26 cellular contexts compared by ENCODE assay signal in the genomic region with DNA sequence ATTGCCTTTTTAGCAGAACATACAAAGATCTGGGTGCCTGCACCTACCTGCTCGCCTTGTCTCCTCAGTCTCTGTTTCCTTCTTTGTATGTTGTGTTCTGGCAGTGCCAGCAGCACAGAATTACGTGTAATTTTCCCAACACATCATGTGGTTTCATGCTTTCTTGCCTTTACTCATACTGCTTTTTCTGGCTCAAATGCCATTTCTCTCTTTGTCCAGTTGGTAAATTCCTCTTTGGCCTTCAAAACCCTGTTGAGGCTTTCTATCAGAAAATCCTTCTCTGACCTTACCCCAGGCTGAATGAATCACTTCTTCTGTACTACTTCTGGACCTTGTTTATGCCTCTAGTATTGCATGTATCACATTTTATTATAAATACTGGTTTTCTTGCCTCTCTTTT. TPM values are rescaled to one million over a fixed set of nuclear protein-coding genes. Genes with fewer than 3 reads are reported as not detected.
DNase-seq lines count a peak whose midpoint lies in the region; ATAC-seq and TF ChIP-seq lines count a peak whose summit lies in the region.
"Had no signal": no experiment of that assay in that cellular context is flagged by ENCODE, and none has a peak within 500 bp of the region (broad histone marks: within the 10 kb centered on the region; RNA-seq: fewer than 3 reads in every experiment).

No MANE protein-coding gene starts in this region.

- H3K4me1 Mint-ChIP-seq in HFFc6 (ENCODE audit: low read depth), result peaks cover 33% of the 10 kb centered on the region
- peaks cover 6 to 21% (median 11%) of the 10 kb centered on the region in 4 donors for H3K4me1 Mint-ChIP-seq in naive thymus-derived CD8-positive, alpha-beta T cell

- no peak overlapping the region for H3K4me3 ChIP-seq in right atrium auricular region
- H3K4me3 ChIP-seq: body of pancreas, lung, MG63, upper lobe of right lung had no signal

- POLR2A ChIA-PET in naive thymus-derived CD8-positive, alpha-beta T cell (lab: Charles Lee), result no interaction called here

- H3K27ac Mint-ChIP-seq in HFFc6, result no peak overlapping the region
- H3K27ac Mint-ChIP-seq in naive thymus-derived CD8-positive, alpha-beta T cell, result no peak overlapping the region
- H3K27ac Mint-ChIP-seq: activated T-cell treated with anti-CD3 and anti-CD28 coated beads, Interleukin-2, amount 50 U/mL, for 24 hours had no signal

- no peak overlapping the region for H3K27ac ChIP-seq in right atrium auricular region
- H3K27ac ChIP-seq: body of pancreas, upper lobe of right lung had no signal

- ATAC-seq in HG03108 (IDR thresholded peaks at IDR 0.05; ENCODE audit: unreplicated experiment), result no peak
- ATAC-seq in naive thymus-derived CD8-positive, alpha-beta T cell, result no peak
- ATAC-seq: body of pancreas, HCT116, SK-N-SH treated with all-trans-retinoic acid at 6 μM for 48 hours, upper lobe of right lung had no signal

- H3K9me3 ChIP-seq in right atrium auricular region, result no peaks in the 10 kb centered on the region
- H3K9me3 ChIP-seq: body of pancreas, MG63, upper lobe of right lung had no signal

- no peak for TF ChIP-seq CTCF in HFFc6 (IDR thresholded peaks at IDR 0.05)
- TF ChIP-seq CTCF in right atrium auricular region (IDR thresholded peaks at IDR 0.05), result no peak

- no peaks in the 10 kb centered on the region; the same call in 1 of the 2 replicates for H3K27me3 Mint-ChIP-seq in HFFc6 (ENCODE audit: insufficient read depth)
- H3K27me3 Mint-ChIP-seq in naive thymus-derived CD8-positive, alpha-beta T cell, result no peaks in the 10 kb centered on the region
- H3K27me3 Mint-ChIP-seq: activated T-cell treated with anti-CD3 and anti-CD28 coated beads, Interleukin-2, amount 50 U/mL, for 24 hours had no signal

- H3K27me3 ChIP-seq in right atrium auricular region, result no peaks in the 10 kb centered on the region
- H3K27me3 ChIP-seq: body of pancreas, MG63, upper lobe of right lung had no signal

- no peaks in the 10 kb centered on the region for H3K9me3 Mint-ChIP-seq in HFFc6
- H3K9me3 Mint-ChIP-seq in naive thymus-derived CD8-positive, alpha-beta T cell, result no peaks in the 10 kb centered on the region
- H3K9me3 Mint-ChIP-seq: activated T-cell treated with anti-CD3 and anti-CD28 coated beads, Interleukin-2, amount 50 U/mL, for 24 hours had no signal

- peak; percentile 43 for DNase-seq in AG08396 (ENCODE audit: low spot score)
- DNase-seq in HFFc6, result peak; percentile 62
- DNase-seq in astrocyte of the hippocampus (ENCODE audit: low read depth, low spot score), result peak; percentile 42
- DNase-seq in glomerular visceral epithelial cell (ENCODE audit: extremely low spot score), result peak; percentile 3
- DNase-seq in NCI-H1092 (lab: John Stamatoyannopoulos, UW), result no peak
- DNase-seq in naive thymus-derived CD8-positive, alpha-beta T cell, result no peak
- DNase-seq in right atrium auricular region (ENCODE audit: low spot score), result no peak
- DNase-seq: 8988T; activated CD4-positive, alpha-beta T cell treated with anti-CD3 and anti-CD28 coated beads for 4 hours; activated T-cell treated with anti-CD3 and anti-CD28 coated beads, Interleukin-2, amount 50 U/mL, for 24 hours; body of pancreas; COR-L47; DMS79 treated with DMSO at 0.1 percent for 48 hours; effector CD4-positive, alpha-beta T cell; kidney; MG63; NCI-H1417; NCI-H2081 treated with DMSO at 0.1 percent for 48 hours; small intestine; stimulated activated CD4-positive, alpha-beta T cell treated with anti-CD3 and anti-CD28 coated beads, Interleukin-1b, Interleukin-23, amount 100 ng/mL, for 48 hours; T-helper 2 cell; upper lobe of right lung had no signal

- H3K36me3 Mint-ChIP-seq in HFFc6 (ENCODE audit: low read depth), result peaks cover 24% of the 10 kb centered on the region
- peaks cover 23 to 87% (median 47%) of the 10 kb centered on the region in 3 donors for H3K36me3 Mint-ChIP-seq in naive thymus-derived CD8-positive, alpha-beta T cell

- H3K36me3 ChIP-seq in right atrium auricular region, result peaks cover 24% of the 10 kb centered on the region

- no peak overlapping the region for H3K4me3 Mint-ChIP-seq in HFFc6
- no peak overlapping the region for H3K4me3 Mint-ChIP-seq in naive thymus-derived CD8-positive, alpha-beta T cell
- H3K4me3 Mint-ChIP-seq: activated T-cell treated with anti-CD3 and anti-CD28 coated beads, Interleukin-2, amount 50 U/mL, for 24 hours had no signal

- no peaks in the 10 kb centered on the region for H3K4me1 ChIP-seq in right atrium auricular region
- H3K4me1 ChIP-seq: body of pancreas, upper lobe of right lung had no signal

RNA-seq across cellular contexts. Expression of gene L3MBTL3, which starts 31.8 kb away (rescaled TPM):
- 1 to 10 TPM; 7.4 to 8.8 (median 8.2) TPM for total RNA-seq in HFFc6 (2021; fragmentation: NEBNext Ultra II Directional; extraction: Animal tissue kit (Norgen Biotek cat#: 25700))
- 10 to 100 TPM; 52.5 to 53.7 TPM for total RNA-seq in naive thymus-derived CD8-positive, alpha-beta T cell
- polyA plus RNA-seq in naive thymus-derived CD8-positive, alpha-beta T cell, result 1 to 10 TPM; 3.7 to 6.9 (median 4.2) TPM
- total RNA-seq in right atrium auricular region, result 1 to 10 TPM; 1.8 to 3.1 TPM

Comparison
In these comparisons a context has a peak if more than half of its experiments do, and no peak if none do; other contexts are left out.
1. DNase-seq: peak in AG08396 (single experiment), HFFc6 (single experiment), astrocyte of the hippocampus (single experiment) and glomerular visceral epithelial cell (single experiment); none in NCI-H1092 (single experiment), naive thymus-derived CD8-positive, alpha-beta T cell (0 of 10) and right atrium auricular region (single experiment).
2. RNA of gene L3MBTL3, which starts 31.8 kb away (total RNA-seq): 52.5 to 53.7 TPM in naive thymus-derived CD8-positive, alpha-beta T cell; 7.4 to 8.8 TPM in HFFc6 and 1.8 to 3.1 TPM in right atrium auricular region; every median in the first group is over 4 times any median in the second.